8 cellular contexts compared by ENCODE assay signal in the genomic region with DNA sequence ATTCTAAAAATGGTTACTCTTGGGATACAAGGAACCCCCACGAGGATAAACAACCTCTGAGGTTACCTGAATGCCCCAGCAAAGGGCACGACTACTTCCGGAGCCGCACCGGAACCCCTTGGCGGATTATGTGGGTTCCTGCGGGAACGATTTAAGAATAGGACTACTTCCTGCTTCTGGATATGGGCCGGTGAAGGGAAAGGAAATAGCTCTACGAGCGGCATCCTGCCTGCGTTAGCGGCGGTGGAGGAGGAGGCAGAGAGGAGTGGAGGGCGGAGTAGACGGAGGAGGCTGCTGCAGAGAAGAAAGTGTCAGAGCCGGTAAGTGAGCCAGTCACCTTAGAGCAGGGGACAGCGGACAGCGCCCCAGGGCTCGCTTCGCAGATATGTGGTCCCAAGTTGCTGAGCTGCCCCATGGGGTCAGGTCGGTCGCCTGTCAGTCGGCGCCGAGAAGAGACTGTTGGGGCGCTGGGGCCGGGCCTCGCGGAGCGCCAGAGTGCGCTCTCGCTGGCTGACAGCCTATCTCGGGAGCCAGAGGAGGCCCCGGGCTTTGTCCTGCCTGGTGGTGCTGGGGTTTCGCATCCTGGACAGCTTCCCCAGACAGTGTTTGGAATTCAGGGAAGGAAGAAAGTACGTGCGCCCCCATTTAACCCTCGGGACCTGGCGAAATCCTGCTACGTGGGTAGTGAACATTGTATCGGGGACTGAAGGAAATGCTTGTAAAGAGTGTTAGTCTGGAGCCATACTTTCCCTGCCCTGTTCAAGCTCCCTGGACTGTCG. TPM values are rescaled to one million over a fixed set of nuclear protein-coding genes. Genes with fewer than 3 reads are reported as not detected.
A peak's percentile ranks its signal among the peaks of the same experiment; 100 is the strongest.
DNase-seq lines count a peak whose midpoint lies in the region; ATAC-seq and TF ChIP-seq lines count a peak whose summit lies in the region.

A gene with protein sequence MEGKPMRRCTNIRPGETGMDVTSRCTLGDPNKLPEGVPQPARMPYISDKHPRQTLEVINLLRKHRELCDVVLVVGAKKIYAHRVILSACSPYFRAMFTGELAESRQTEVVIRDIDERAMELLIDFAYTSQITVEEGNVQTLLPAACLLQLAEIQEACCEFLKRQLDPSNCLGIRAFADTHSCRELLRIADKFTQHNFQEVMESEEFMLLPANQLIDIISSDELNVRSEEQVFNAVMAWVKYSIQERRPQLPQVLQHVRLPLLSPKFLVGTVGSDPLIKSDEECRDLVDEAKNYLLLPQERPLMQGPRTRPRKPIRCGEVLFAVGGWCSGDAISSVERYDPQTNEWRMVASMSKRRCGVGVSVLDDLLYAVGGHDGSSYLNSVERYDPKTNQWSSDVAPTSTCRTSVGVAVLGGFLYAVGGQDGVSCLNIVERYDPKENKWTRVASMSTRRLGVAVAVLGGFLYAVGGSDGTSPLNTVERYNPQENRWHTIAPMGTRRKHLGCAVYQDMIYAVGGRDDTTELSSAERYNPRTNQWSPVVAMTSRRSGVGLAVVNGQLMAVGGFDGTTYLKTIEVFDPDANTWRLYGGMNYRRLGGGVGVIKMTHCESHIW (plus strand): TSS at position 223 of the 779 bp plus-strand sequence. CDS start 1,063 bp downstream, outside the sequence.

- TF ChIP-seq CTCF in RWPE2 (IDR thresholded peaks at IDR 0.05; ENCODE audit: poor library complexity, severe bottlenecking): peak; percentile 12
- no peak for TF ChIP-seq CTCF in fibroblast of pulmonary artery (IDR thresholded peaks at IDR 0.05; ENCODE audit: low read length, missing control alignments)

- H3K9me3 ChIP-seq in RWPE2 (ENCODE audit: severe bottlenecking): no peaks in the 10 kb centered on the region

- H3K4me1 Mint-ChIP-seq in activated T-helper 2 cell treated with anti-CD3 and anti-CD28 coated beads, Interferon-gamma antibody, Interleukin-2, Interleukin-4, amounts not matched to agents 10 μg/mL and 5 μg/mL and 100 μg/mL, durations not matched to agents 14 hours and 24 hours and 36 hours (ENCODE audit: low read depth): peaks cover 18% of the 10 kb centered on the region
- H3K4me1 Mint-ChIP-seq in natural killer cell treated with Interleukin-12 subunit alpha and Interleukin-12 subunit beta and Interleukin-15 and Interleukin-18, amount 100 ng/mL, for 72 hours (ENCODE audit: low read depth in 2 of 2): peaks cover 10 to 24% of the 10 kb centered on the region in 2 donors

- peaks cover 12% of the 10 kb centered on the region for H3K36me3 Mint-ChIP-seq in activated T-helper 2 cell treated with anti-CD3 and anti-CD28 coated beads, Interferon-gamma antibody, Interleukin-2, Interleukin-4, amounts not matched to agents 10 μg/mL and 5 μg/mL and 100 μg/mL, durations not matched to agents 14 hours and 24 hours and 36 hours (ENCODE audit: low read depth)
- no peaks in the 10 kb centered on the region for H3K36me3 Mint-ChIP-seq in natural killer cell treated with Interleukin-12 subunit alpha and Interleukin-12 subunit beta and Interleukin-15 and Interleukin-18, amount 100 ng/mL, for 72 hours

- peaks cover 11% of the 10 kb centered on the region; the same call in 1 of the 2 replicates for H3K36me3 ChIP-seq in RWPE2 (ENCODE audit: low read depth)

- ATAC-seq in RWPE2 (ENCODE audit: low read depth): peak; percentile 96
- peak; percentile 99 to 100 for ATAC-seq in natural killer cell treated with Interleukin-12 subunit alpha and Interleukin-12 subunit beta and Interleukin-15 and Interleukin-18, amount 100 ng/mL, for 72 hours
- ATAC-seq in stimulated activated naive CD8-positive, alpha-beta T cell treated with anti-CD3 and anti-CD28 coated beads, Interleukin-15, Interleukin-2, amounts not matched to agents 100 U/mL and 50 U/mL, for 24 hours: peak; percentile 98

- intact Hi-C loops in activated T-helper 2 cell treated with anti-CD3 and anti-CD28 coated beads, Interferon-gamma antibody, Interleukin-2, Interleukin-4, amounts not matched to agents 10 μg/mL and 5 μg/mL and 100 μg/mL, durations not matched to agents 14 hours and 24 hours and 36 hours (cut with micrococcal nuclease): loop anchor here (1.0 to 5.0 kb wide), 4 partner anchors 109 to 442 kb away; a partner anchor contains a TSS

- H3K27ac ChIP-seq in RWPE2 (ENCODE audit: poor library complexity, severe bottlenecking): peak within 1 kb of the TSS; percentile 72

- H3K4me3 Mint-ChIP-seq in activated T-helper 2 cell treated with anti-CD3 and anti-CD28 coated beads, Interferon-gamma antibody, Interleukin-2, Interleukin-4, amounts not matched to agents 10 μg/mL and 5 μg/mL and 100 μg/mL, durations not matched to agents 14 hours and 24 hours and 36 hours (ENCODE audit: low read depth): peak within 1 kb of the TSS; percentile 97
- peak within 1 kb of the TSS; percentile 93 for H3K4me3 Mint-ChIP-seq in natural killer cell treated with Interleukin-12 subunit alpha and Interleukin-12 subunit beta and Interleukin-15 and Interleukin-18, amount 100 ng/mL, for 72 hours

- peaks cover under 1% of the 10 kb centered on the region for H3K27me3 ChIP-seq in RWPE2 (ENCODE audit: insufficient read depth, poor library complexity, severe bottlenecking)

- DNase-seq in ELF-1 (ENCODE audit: low read depth, low spot score) (peak; percentile 95), H4 (ENCODE audit: low spot score) (peak; percentile 86), LoVo (ENCODE audit: low spot score) (peak; percentile 92), RWPE2 (ENCODE audit: low spot score) (peak; percentile 80), fibroblast of pulmonary artery (ENCODE audit: low read depth) (peak; percentile 94)
- peak; percentile 83 for DNase-seq in activated T-helper 2 cell treated with anti-CD3 and anti-CD28 coated beads, Interferon-gamma antibody, Interleukin-2, Interleukin-4, amounts not matched to agents 10 μg/mL and 5 μg/mL and 100 μg/mL, durations not matched to agents 14 hours and 24 hours and 36 hours (ENCODE audit: low spot score)
- DNase-seq in natural killer cell treated with Interleukin-12 subunit alpha and Interleukin-12 subunit beta and Interleukin-15 and Interleukin-18, amount 100 ng/mL, for 72 hours (ENCODE audit: low spot score): peak; percentile 92
- DNase-seq in stimulated activated naive CD8-positive, alpha-beta T cell treated with anti-CD3 and anti-CD28 coated beads, Interleukin-15, Interleukin-2, amounts not matched to agents 100 U/mL and 50 U/mL, for 24 hours: peak; percentile 82

- peaks cover 12% of the 10 kb centered on the region for H3K4me1 ChIP-seq in RWPE2 (ENCODE audit: insufficient read depth, poor library complexity, severe bottlenecking)

- H3K9me3 Mint-ChIP-seq in activated T-helper 2 cell treated with anti-CD3 and anti-CD28 coated beads, Interferon-gamma antibody, Interleukin-2, Interleukin-4, amounts not matched to agents 10 μg/mL and 5 μg/mL and 100 μg/mL, durations not matched to agents 14 hours and 24 hours and 36 hours: peaks cover 9% of the 10 kb centered on the region
- no peaks in the 10 kb centered on the region for H3K9me3 Mint-ChIP-seq in natural killer cell treated with Interleukin-12 subunit alpha and Interleukin-12 subunit beta and Interleukin-15 and Interleukin-18, amount 100 ng/mL, for 72 hours

- H3K4me3 ChIP-seq in RWPE2 (ENCODE audit: severe bottlenecking) (peak within 1 kb of the TSS; percentile 57), fibroblast of pulmonary artery (replicated peaks; ENCODE audit: low read depth, low read length) (peak within 1 kb of the TSS; percentile 88)

- H3K27ac Mint-ChIP-seq in activated T-helper 2 cell treated with anti-CD3 and anti-CD28 coated beads, Interferon-gamma antibody, Interleukin-2, Interleukin-4, amounts not matched to agents 10 μg/mL and 5 μg/mL and 100 μg/mL, durations not matched to agents 14 hours and 24 hours and 36 hours: peak within 1 kb of the TSS; percentile 94
- peak within 1 kb of the TSS; percentile 89 to 90 for H3K27ac Mint-ChIP-seq in natural killer cell treated with Interleukin-12 subunit alpha and Interleukin-12 subunit beta and Interleukin-15 and Interleukin-18, amount 100 ng/mL, for 72 hours

- peaks cover 14% of the 10 kb centered on the region for H3K27me3 Mint-ChIP-seq in activated T-helper 2 cell treated with anti-CD3 and anti-CD28 coated beads, Interferon-gamma antibody, Interleukin-2, Interleukin-4, amounts not matched to agents 10 μg/mL and 5 μg/mL and 100 μg/mL, durations not matched to agents 14 hours and 24 hours and 36 hours (ENCODE audit: low read depth)
- peaks cover 18 to 24% of the 10 kb centered on the region in 2 donors for H3K27me3 Mint-ChIP-seq in natural killer cell treated with Interleukin-12 subunit alpha and Interleukin-12 subunit beta and Interleukin-15 and Interleukin-18, amount 100 ng/mL, for 72 hours

RNA-seq across cellular contexts. Expression of the gene that starts here (rescaled TPM):
- total RNA-seq in H4 (2014; rRNA removed; shearing (Covaris generic)): 10.6 and 15.1 TPM in 2 replicates
- total RNA-seq in activated T-helper 2 cell treated with anti-CD3 and anti-CD28 coated beads, Interferon-gamma antibody, Interleukin-2, Interleukin-4, amounts not matched to agents 10 μg/mL and 5 μg/mL and 100 μg/mL, durations not matched to agents 14 hours and 24 hours and 36 hours: 15.4 and 17.6 TPM in 2 replicates
- total RNA-seq in natural killer cell treated with Interleukin-12 subunit alpha and Interleukin-12 subunit beta and Interleukin-15 and Interleukin-18, amount 100 ng/mL, for 72 hours: 10 to 100 TPM; 23.6 to 32.5 TPM

Comparison
In these comparisons a context has a peak if more than half of its experiments do, and no peak if none do; other contexts are left out.
1. Peak in every context shown above with its lines: DNase-seq, ATAC-seq, H3K4me3 ChIP-seq and H3K27ac ChIP-seq.